Comparison of ENCODE assay signal across 1 cellular context in the genomic region with DNA sequence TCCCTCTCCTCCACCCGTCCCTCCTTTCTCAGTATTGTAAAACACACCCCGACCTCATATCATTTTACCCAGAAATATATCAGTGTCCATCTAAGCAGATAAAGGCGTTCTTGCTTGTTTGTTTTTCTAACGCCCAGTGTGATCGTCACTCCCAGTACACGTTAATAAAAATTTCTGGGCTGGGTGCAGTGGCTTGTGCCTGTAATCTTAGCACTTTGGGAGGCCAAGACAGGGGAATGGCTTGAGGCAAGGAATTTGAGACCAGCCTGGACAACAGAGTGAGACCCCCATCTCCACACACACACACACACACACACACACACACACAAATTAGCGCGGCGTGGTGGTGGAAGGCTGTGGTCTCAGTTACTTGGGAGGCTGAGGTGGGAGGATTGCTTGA.
TF ChIP-seq lines count a peak whose summit lies in the region.

No MANE protein-coding gene starts in this region.

TF ChIP-seq in HepG2, 621 proteins besides CTCF, POLR2A, EP300 and RAD21:
- TF ChIP-seq PHF21A (CRISPR knock-in tag; IDR thresholded peaks at IDR 0.05), result 0 out of 2 replicates have a peak, but pooled peaks have one; percentile 17
- TF ChIP-seq, protein P1, sequence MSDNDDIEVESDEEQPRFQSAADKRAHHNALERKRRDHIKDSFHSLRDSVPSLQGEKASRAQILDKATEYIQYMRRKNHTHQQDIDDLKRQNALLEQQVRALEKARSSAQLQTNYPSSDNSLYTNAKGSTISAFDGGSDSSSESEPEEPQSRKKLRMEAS (IDR thresholded peaks at IDR 0.05), result no peak
